ENCODE assay signal across 8 cellular contexts in genomic region chr20:31967830-31968249, GRCh38. TPM values are rescaled to one million over a fixed set of nuclear protein-coding genes. Genes with fewer than 3 reads are reported as not detected.
DNase-seq lines count a peak whose midpoint lies in the region; ATAC-seq and TF ChIP-seq lines count a peak whose summit lies in the region.

Gene XKR7 (plus strand): TSS chr20:31968151. CDS start chr20:31968176, 25 bp downstream.

- no peak for ATAC-seq in gastroesophageal sphincter
- ATAC-seq in HG03442 (IDR thresholded peaks at IDR 0.05; ENCODE audit: unreplicated experiment): no peak
- ATAC-seq in GM21528 (IDR thresholded peaks at IDR 0.05; ENCODE audit: low FRiP score, unreplicated experiment): no peak

- DNase-seq in BE2C: peak; percentile 64
- DNase-seq in H7: peak; percentile 96
- no peak for DNase-seq in SJSA1 (ENCODE audit: low read depth in 1 of 2, low spot score in 2 of 2)
- DNase-seq in iPS DF 6.9 (ENCODE audit: low read depth, low spot score): no peak
- DNase-seq in HuH-7.5 (ENCODE audit: low spot score): no peak

- no CpG with 5 or more reads among the region's 38 CpGs for WGBS in iPS DF 6.9 (ENCODE audit: insufficient coverage, insufficient read length)
- WGBS in gastroesophageal sphincter (ENCODE audit: low coverage in 1 of 2), 2 donors: 0% methylated on average over 2 to 12 of the region's 38 CpGs

- H3K27me3 ChIP-seq in BE2C: no peaks in the 10 kb centered on the region
- H3K27me3 ChIP-seq in H7 (ENCODE audit: control insufficient read depth, insufficient read depth, low read length): peaks cover 32% of the 10 kb centered on the region
- peaks cover 22% of the 10 kb centered on the region for H3K27me3 ChIP-seq in SJSA1 (replicated peaks)
- no peaks in the 10 kb centered on the region for H3K27me3 ChIP-seq in iPS DF 6.9 (ENCODE audit: control insufficient read depth, insufficient read depth, low read length)
- H3K27me3 ChIP-seq in gastroesophageal sphincter: peaks cover 87% of the 10 kb centered on the region

- no peak for TF ChIP-seq CTCF in BE2C (IDR thresholded peaks at IDR 0.05; ENCODE audit: low read depth, low read length)
- TF ChIP-seq CTCF in gastroesophageal sphincter (IDR thresholded peaks at IDR 0.05): no peak

- H3K4me3 ChIP-seq in BE2C (ENCODE audit: low read depth, low read length): peak within 1 kb of the TSS; percentile 90
- peak within 1 kb of the TSS; percentile 54 for H3K4me3 ChIP-seq in H7 (ENCODE audit: insufficient read depth, low read depth, low read length)
- H3K4me3 ChIP-seq in SJSA1: peak within 1 kb of the TSS; percentile 8; the same call in 1 of the 2 replicates
- peak within 1 kb of the TSS; percentile 45; the same call in 1 of the 2 replicates for H3K4me3 ChIP-seq in iPS DF 6.9 (ENCODE audit: low read length)
- H3K4me3 ChIP-seq in gastroesophageal sphincter: peak within 1 kb of the TSS in 1 of 2 donors; percentile 16

- H3K36me3 ChIP-seq in BE2C (no peaks in the 10 kb centered on the region), H7 (replicated peaks; ENCODE audit: control insufficient read depth, insufficient read depth, low read length) (no peaks in the 10 kb centered on the region), SJSA1 (no peaks in the 10 kb centered on the region), iPS DF 6.9 (ENCODE audit: control insufficient read depth, insufficient read depth, low read length) (no peaks in the 10 kb centered on the region), gastroesophageal sphincter (no peaks in the 10 kb centered on the region)

- no peak for TF ChIP-seq POLR2A in gastroesophageal sphincter (IDR thresholded peaks at IDR 0.05)

- no peaks in the 10 kb centered on the region for H3K9me3 ChIP-seq in BE2C
- no peaks in the 10 kb centered on the region for H3K9me3 ChIP-seq in SJSA1 (replicated peaks)
- no peaks in the 10 kb centered on the region for H3K9me3 ChIP-seq in iPS DF 6.9 (ENCODE audit: control insufficient read depth, insufficient read depth, low read length)
- no peaks in the 10 kb centered on the region for H3K9me3 ChIP-seq in gastroesophageal sphincter

- no peak for TF ChIP-seq EP300 in gastroesophageal sphincter (IDR thresholded peaks at IDR 0.05)

- H3K27ac ChIP-seq in SJSA1 (no peak within 1 kb of the TSS), iPS DF 6.9 (ENCODE audit: low read length) (no peak within 1 kb of the TSS), gastroesophageal sphincter (no peak within 1 kb of the TSS)

- H3K4me1 ChIP-seq in BE2C (peaks cover 18% of the 10 kb centered on the region), SJSA1 (replicated peaks) (no peaks in the 10 kb centered on the region), iPS DF 6.9 (ENCODE audit: control insufficient read depth, insufficient read depth, low read length) (no peaks in the 10 kb centered on the region), gastroesophageal sphincter (peaks cover 0 to 3% (median 0%) of the 10 kb centered on the region in 3 donors)

RNA-seq across cellular contexts. Expression of gene XKR7, which starts in this region (rescaled TPM):
- polyA plus RNA-seq in BE2C (2012; ENCODE audit: insufficient read depth, insufficient read length, low read depth): 63.7 TPM
- 0.63 and 0.73 TPM in 2 replicates for total RNA-seq in H7 (2014; rRNA removed; shearing (Covaris generic))
- total RNA-seq in SJSA1 (2014; rRNA removed; shearing (Covaris generic)): not detected in 2 replicates
- under 1 TPM in 2 of 4 donors, not detected in 2; 0.04 to 0.07 TPM for total RNA-seq in gastroesophageal sphincter

Comparison
In these comparisons a context has a peak if more than half of its experiments do, and no peak if none do; other contexts are left out.
1. Peak in DNase-seq and H3K4me3 ChIP-seq in H7; RNA of the gene not detected or under 1 TPM.